Comparison of ENCODE assay signal across 12 cellular contexts in the genomic region with DNA sequence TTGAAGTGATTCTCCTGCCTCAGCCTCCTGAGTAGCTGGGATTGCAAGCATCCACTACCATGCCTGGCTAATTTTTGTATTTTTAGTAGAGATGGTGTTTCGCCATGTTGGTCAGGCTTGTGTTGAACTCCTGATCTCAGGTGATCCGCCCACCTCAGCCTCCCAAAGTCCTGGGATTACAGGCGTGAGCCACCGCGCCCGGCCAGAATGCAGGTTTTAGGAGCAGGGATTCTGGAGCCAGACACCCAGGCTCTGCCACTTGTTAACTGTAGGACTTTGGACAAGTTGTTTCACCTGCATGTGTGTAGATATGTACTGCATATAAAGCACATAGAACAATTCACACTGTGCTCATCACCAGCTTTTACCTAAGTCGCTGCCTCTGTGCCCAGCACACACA. TPM values are rescaled to one million over a fixed set of nuclear protein-coding genes. Genes with fewer than 3 reads are reported as not detected.
DNase-seq lines count a peak whose midpoint lies in the region; ATAC-seq and TF ChIP-seq lines count a peak whose summit lies in the region.
"Not testable (repeated sequence)": the region's sequence is repeated elsewhere in the genome, so short reads cannot be mapped to it uniquely, and the experiment has no call there.
"Had no signal": no experiment of that assay in that cellular context is flagged by ENCODE, and none has a peak within 500 bp of the region (broad histone marks: within the 10 kb centered on the region; RNA-seq: fewer than 3 reads in every experiment).

No MANE protein-coding gene starts in this region.

- not testable (repeated sequence) for TF ChIP-seq CTCF in natural killer cell (IDR thresholded peaks at IDR 0.05)

- CTCF ChIA-PET in activated CD4-positive, alpha-beta memory T cell treated with anti-CD3 and anti-CD28 coated beads, Interleukin-2, amount 10 ng/mL, durations not matched to agents 7 days and 5 days (lab: Charles Lee) = not testable (repeated sequence)

- not testable (repeated sequence) for H3K36me3 Mint-ChIP-seq in activated CD4-positive, alpha-beta memory T cell treated with anti-CD3 and anti-CD28 coated beads, Interleukin-2, amount 10 ng/mL, durations not matched to agents 7 days and 5 days (ENCODE audit: low read depth); natural killer cell

- DNase-seq in activated CD4-positive, alpha-beta memory T cell treated with anti-CD3 and anti-CD28 coated beads, Interleukin-2, amount 10 ng/mL, durations not matched to agents 7 days and 5 days = peak; percentile 3
- peak; percentile 24 for DNase-seq in activated effector memory CD4-positive, alpha-beta T cell treated with anti-CD3 and anti-CD28 coated beads, Interleukin-2, amount 50 U/mL, for 16 hours
- peak; percentile 47 for DNase-seq in cardiac septum (ENCODE audit: low spot score)
- DNase-seq in natural killer cell = peak; percentile 4
- peak; percentile 7 for DNase-seq in stimulated activated CD8-positive, alpha-beta memory T cell treated with anti-CD3 and anti-CD28 coated beads, Interleukin-4, amount 100 ng/mL, for 48 hours

- not testable (repeated sequence) for H3K4me1 Mint-ChIP-seq in activated CD4-positive, alpha-beta memory T cell treated with anti-CD3 and anti-CD28 coated beads, Interleukin-2, amount 10 ng/mL, durations not matched to agents 7 days and 5 days; natural killer cell

- intact Hi-C loops in cardiac septum (cut with DNase I); natural killer cell (cut with micrococcal nuclease): not testable (repeated sequence)

- H3K9me3 Mint-ChIP-seq in activated CD4-positive, alpha-beta memory T cell treated with anti-CD3 and anti-CD28 coated beads, Interleukin-2, amount 10 ng/mL, durations not matched to agents 7 days and 5 days; natural killer cell: not testable (repeated sequence)

- H3K4me3 Mint-ChIP-seq in activated CD4-positive, alpha-beta memory T cell treated with anti-CD3 and anti-CD28 coated beads, Interleukin-2, amount 10 ng/mL, durations not matched to agents 7 days and 5 days; natural killer cell: not testable (repeated sequence)

- not testable (repeated sequence) for H3K27me3 Mint-ChIP-seq in activated CD4-positive, alpha-beta memory T cell treated with anti-CD3 and anti-CD28 coated beads, Interleukin-2, amount 10 ng/mL, durations not matched to agents 7 days and 5 days; natural killer cell (ENCODE audit: low read depth in 2 of 2)

- ATAC-seq in natural killer cell = not testable (repeated sequence)

- not testable (repeated sequence) for H3K27ac Mint-ChIP-seq in activated CD4-positive, alpha-beta memory T cell treated with anti-CD3 and anti-CD28 coated beads, Interleukin-2, amount 10 ng/mL, durations not matched to agents 7 days and 5 days; natural killer cell

- POLR2A ChIA-PET in activated CD4-positive, alpha-beta memory T cell treated with anti-CD3 and anti-CD28 coated beads, Interleukin-2, amount 10 ng/mL, durations not matched to agents 7 days and 5 days (lab: Charles Lee) = not testable (repeated sequence)

RNA-seq across cellular contexts. Expression of a gene that starts 14.7 kb away (rescaled TPM):
- total RNA-seq in activated CD4-positive, alpha-beta memory T cell treated with anti-CD3 and anti-CD28 coated beads, Interleukin-2, amount 10 ng/mL, durations not matched to agents 7 days and 5 days = not detected
- total RNA-seq in cardiac septum (not detected), natural killer cell (under 1 TPM in 1 of 3 donors, not detected in 2; 0.16 TPM)
- total RNA-seq: A673; CD4-positive, alpha-beta memory T cell; CD4-positive, CD25-positive, alpha-beta regulatory T cell; CD8-positive, alpha-beta memory T cell; Daoy; G401; GM12878 had no signal

RNA-seq across cellular contexts. Expression of a gene that starts 45.2 kb away (rescaled TPM):
- total RNA-seq in activated CD4-positive, alpha-beta memory T cell treated with anti-CD3 and anti-CD28 coated beads, Interleukin-2, amount 10 ng/mL, durations not matched to agents 7 days and 5 days = 10 to 100 TPM; 25.8 to 28.5 TPM
- total RNA-seq in cardiac septum = 17.3 TPM
- total RNA-seq in natural killer cell = 10 to 100 TPM; 33.7 to 48.4 (median 47.8) TPM
